ENCODE assay signal across 19 cellular contexts in the genomic region with DNA sequence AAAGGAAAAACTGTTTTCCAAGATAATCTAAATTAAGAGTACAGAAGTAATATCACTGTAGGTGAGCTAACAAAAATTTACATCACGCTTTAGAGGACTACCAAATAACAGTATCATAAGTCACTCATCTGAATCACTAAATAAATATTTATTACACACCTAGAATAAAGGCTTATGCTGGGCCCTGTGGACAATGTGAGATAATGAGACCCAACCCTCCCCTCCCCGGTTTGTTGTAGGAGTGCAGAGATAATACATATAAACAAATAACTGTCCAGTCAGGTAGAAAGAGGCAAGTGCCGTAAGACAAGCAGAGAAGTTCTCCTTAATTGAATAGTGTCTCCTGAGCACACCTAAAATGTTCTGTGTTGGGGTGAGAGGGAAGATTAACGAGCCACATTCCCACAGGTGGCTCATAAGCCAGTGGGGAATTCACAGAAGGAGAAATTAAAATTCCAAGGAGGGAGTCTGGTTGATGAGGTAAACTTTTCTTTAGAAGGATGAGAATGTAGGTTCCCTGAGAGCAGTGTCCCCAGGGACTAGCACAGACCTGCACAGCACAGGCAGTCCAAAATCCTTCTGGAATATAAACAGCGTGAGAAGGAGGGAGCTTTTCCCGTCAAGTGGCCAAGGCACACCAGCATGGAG.
DNase-seq lines count a peak whose midpoint lies in the region; ATAC-seq, FAIRE-seq and TF ChIP-seq lines count a peak whose summit lies in the region.
"Had no signal": no experiment of that assay in that cellular context is flagged by ENCODE, and none has a peak within 500 bp of the region (broad histone marks: within the 10 kb centered on the region; RNA-seq: fewer than 3 reads in every experiment).

No MANE protein-coding gene starts in this region.

- CTCF ChIA-PET in WTC11 (lab: Charles Lee): no interaction called here

- peak overlapping the region; percentile 94 for H3K4me2 ChIP-seq in keratinocyte (ENCODE audit: control insufficient read depth, extremely low read depth, insufficient read depth, low read depth, low read length)

- H3K36me3 Mint-ChIP-seq in WTC11: peaks cover 3% of the 10 kb centered on the region; the same call in 1 of the 2 replicates

- WGBS in right cardiac atrium: 88% methylated on average over 6 of the region's 6 CpGs

- peak in 1 of 2 donors; percentile 44 for ATAC-seq in right cardiac atrium
- ATAC-seq in Right ventricle myocardium superior (ENCODE audit: poor library complexity): no peak
- ATAC-seq in WTC11: no peak
- ATAC-seq in GM18502 (IDR thresholded peaks at IDR 0.05; ENCODE audit: poor library complexity, unreplicated experiment): no peak
- no peak for ATAC-seq in GM19397 (IDR thresholded peaks at IDR 0.05; ENCODE audit: unreplicated experiment)
- no peak for ATAC-seq in HG03196 (IDR thresholded peaks at IDR 0.05; ENCODE audit: unreplicated experiment)
- ATAC-seq: activated CD8-positive, alpha-beta T cell treated with anti-CD3 and anti-CD28 coated beads, Interleukin-2, amount 10 ng/mL, durations not matched to agents 7 days and 5 days had no signal

- no peak overlapping the region for H3K4me3 ChIP-seq in right cardiac atrium (ENCODE audit: low read length)
- H3K4me3 ChIP-seq in keratinocyte (ENCODE audit: control insufficient read depth in 2 of 3, extremely low read depth in 1 of 3, insufficient read depth in 2 of 3, low read depth in 1 of 3, low read length in 3 of 3): peak overlapping the region in 2 of 3 experiments; percentile 38 to 52
- H3K4me3 ChIP-seq in foreskin fibroblast (ENCODE audit: low read depth in 1 of 2, low read length in 2 of 2): no peak overlapping the region
- H3K4me3 ChIP-seq: ascending aorta had no signal

- peaks cover 10% of the 10 kb centered on the region; the same call in 1 of the 2 replicates for H3K9me3 Mint-ChIP-seq in WTC11
- H3K9me3 Mint-ChIP-seq: nephron progenitor cell had no signal

- H3K36me3 ChIP-seq in keratinocyte (ENCODE audit: control insufficient read depth in 2 of 2, extremely low read depth in 1 of 2, insufficient read depth in 2 of 2, low read length in 2 of 2): no peaks in the 10 kb centered on the region
- H3K36me3 ChIP-seq: ascending aorta had no signal

- no peak overlapping the region for H3K4me3 Mint-ChIP-seq in WTC11
- H3K4me3 Mint-ChIP-seq: activated CD8-positive, alpha-beta T cell treated with anti-CD3 and anti-CD28 coated beads, Interleukin-2, amount 10 ng/mL, durations not matched to agents 7 days and 5 days; nephron progenitor cell had no signal

- POLR2A ChIA-PET in WTC11 (lab: Charles Lee): no interaction called here

- intact Hi-C loops in right cardiac atrium (cut with DNase I): no loop called here
- intact Hi-C loops in Right ventricle myocardium superior (cut with DNase I): no loop called here

- H3K79me2 ChIP-seq in keratinocyte (ENCODE audit: control insufficient read depth, insufficient read depth, low read length): peaks cover 4% of the 10 kb centered on the region

- peaks cover 30% of the 10 kb centered on the region for H3K4me1 Mint-ChIP-seq in WTC11

- H4K20me1 ChIP-seq in keratinocyte (ENCODE audit: control insufficient read depth, extremely low read depth, insufficient read depth, low read length): no peaks in the 10 kb centered on the region

- peaks cover 9% of the 10 kb centered on the region for H3K4me1 ChIP-seq in right cardiac atrium (ENCODE audit: control insufficient read depth, insufficient read depth, low read length)
- peaks cover 58% of the 10 kb centered on the region for H3K4me1 ChIP-seq in keratinocyte (ENCODE audit: control insufficient read depth, extremely low read depth, insufficient read depth, low read length)

- TF ChIP-seq CTCF in WTC11 (IDR thresholded peaks at IDR 0.05) (no peak), keratinocyte (optimal IDR thresholded peaks at IDR 0.05 in 1 of 3, IDR thresholded peaks at IDR 0.05 in 1 of 3, conservative IDR thresholded peaks at IDR 0.05 in 1 of 3; ENCODE audit: extremely low read depth in 1 of 3, insufficient read depth in 2 of 3, low read length in 3 of 3) (no peak), foreskin fibroblast (IDR thresholded peaks at IDR 0.05; ENCODE audit: low read depth, low read length) (no peak)

- DNase-seq in right cardiac atrium (no peak), Right ventricle myocardium superior (no peak), WTC11 (ENCODE audit: low spot score) (no peak), keratinocyte (ENCODE audit: low read depth, low spot score) (no peak), foreskin fibroblast (no peak)
- DNase-seq: activated CD8-positive, alpha-beta T cell treated with anti-CD3 and anti-CD28 coated beads, Interleukin-2, amount 10 ng/mL, durations not matched to agents 7 days and 5 days; GF-D8; GOT3; Kasumi-1; NCI-H524; nephron progenitor cell; retina; SW 1271 had no signal

- no peaks in the 10 kb centered on the region for H3K27me3 Mint-ChIP-seq in WTC11 (ENCODE audit: low read depth)

- H3K9me1 ChIP-seq in keratinocyte (ENCODE audit: control insufficient read depth, extremely low read depth, insufficient read depth, low read length): no peaks in the 10 kb centered on the region

- FAIRE-seq in keratinocyte (lab: Jason Lieb, UNC): peak; percentile 82
- FAIRE-seq: colon, RCC 7860 had no signal

- H2AFZ ChIP-seq in keratinocyte (ENCODE audit: control insufficient read depth, low read length): peak overlapping the region; percentile 49

- dilution Hi-C loops in keratinocyte (cut with MboI; ENCODE audit: extremely low pct_ligation_motif_present, low sequenced_read_pairs): no loop called here

- no peaks in the 10 kb centered on the region for H3K9me3 ChIP-seq in right cardiac atrium (ENCODE audit: control insufficient read depth, low read length)
- no peaks in the 10 kb centered on the region for H3K9me3 ChIP-seq in keratinocyte (ENCODE audit: control insufficient read depth, low read depth, low read length)
- H3K9me3 ChIP-seq: ascending aorta had no signal

- H3K27ac ChIP-seq in right cardiac atrium (ENCODE audit: low read length) (peak overlapping the region; percentile 16), keratinocyte (ENCODE audit: control insufficient read depth, insufficient read depth, low read length) (peak overlapping the region; percentile 100)

- H3K27ac Mint-ChIP-seq in WTC11: peak overlapping the region; percentile 40
- H3K27ac Mint-ChIP-seq: activated CD8-positive, alpha-beta T cell treated with anti-CD3 and anti-CD28 coated beads, Interleukin-2, amount 10 ng/mL, durations not matched to agents 7 days and 5 days; nephron progenitor cell had no signal

- H3K27me3 ChIP-seq in right cardiac atrium (ENCODE audit: control insufficient read depth, insufficient read depth) (no peaks in the 10 kb centered on the region), keratinocyte (ENCODE audit: control insufficient read depth, extremely low read depth, insufficient read depth, low read length) (no peaks in the 10 kb centered on the region)
- H3K27me3 ChIP-seq: ascending aorta had no signal

- H3K9ac ChIP-seq in keratinocyte (ENCODE audit: control insufficient read depth, extremely low read depth, insufficient read depth, low read length): peak overlapping the region; percentile 89

TF ChIP-seq in WTC11, 78 proteins besides CTCF, POLR2A, EP300 and RAD21 (continues in another document):
- TF ChIP-seq, protein P1, sequence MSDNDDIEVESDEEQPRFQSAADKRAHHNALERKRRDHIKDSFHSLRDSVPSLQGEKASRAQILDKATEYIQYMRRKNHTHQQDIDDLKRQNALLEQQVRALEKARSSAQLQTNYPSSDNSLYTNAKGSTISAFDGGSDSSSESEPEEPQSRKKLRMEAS (CRISPR knock-in tag; IDR thresholded peaks at IDR 0.05): no peak
- TF ChIP-seq, protein P2, sequence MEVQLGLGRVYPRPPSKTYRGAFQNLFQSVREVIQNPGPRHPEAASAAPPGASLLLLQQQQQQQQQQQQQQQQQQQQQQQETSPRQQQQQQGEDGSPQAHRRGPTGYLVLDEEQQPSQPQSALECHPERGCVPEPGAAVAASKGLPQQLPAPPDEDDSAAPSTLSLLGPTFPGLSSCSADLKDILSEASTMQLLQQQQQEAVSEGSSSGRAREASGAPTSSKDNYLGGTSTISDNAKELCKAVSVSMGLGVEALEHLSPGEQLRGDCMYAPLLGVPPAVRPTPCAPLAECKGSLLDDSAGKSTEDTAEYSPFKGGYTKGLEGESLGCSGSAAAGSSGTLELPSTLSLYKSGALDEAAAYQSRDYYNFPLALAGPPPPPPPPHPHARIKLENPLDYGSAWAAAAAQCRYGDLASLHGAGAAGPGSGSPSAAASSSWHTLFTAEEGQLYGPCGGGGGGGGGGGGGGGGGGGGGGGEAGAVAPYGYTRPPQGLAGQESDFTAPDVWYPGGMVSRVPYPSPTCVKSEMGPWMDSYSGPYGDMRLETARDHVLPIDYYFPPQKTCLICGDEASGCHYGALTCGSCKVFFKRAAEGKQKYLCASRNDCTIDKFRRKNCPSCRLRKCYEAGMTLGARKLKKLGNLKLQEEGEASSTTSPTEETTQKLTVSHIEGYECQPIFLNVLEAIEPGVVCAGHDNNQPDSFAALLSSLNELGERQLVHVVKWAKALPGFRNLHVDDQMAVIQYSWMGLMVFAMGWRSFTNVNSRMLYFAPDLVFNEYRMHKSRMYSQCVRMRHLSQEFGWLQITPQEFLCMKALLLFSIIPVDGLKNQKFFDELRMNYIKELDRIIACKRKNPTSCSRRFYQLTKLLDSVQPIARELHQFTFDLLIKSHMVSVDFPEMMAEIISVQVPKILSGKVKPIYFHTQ (CRISPR knock-in tag; IDR thresholded peaks at IDR 0.05): no peak
- TF ChIP-seq, protein P3, sequence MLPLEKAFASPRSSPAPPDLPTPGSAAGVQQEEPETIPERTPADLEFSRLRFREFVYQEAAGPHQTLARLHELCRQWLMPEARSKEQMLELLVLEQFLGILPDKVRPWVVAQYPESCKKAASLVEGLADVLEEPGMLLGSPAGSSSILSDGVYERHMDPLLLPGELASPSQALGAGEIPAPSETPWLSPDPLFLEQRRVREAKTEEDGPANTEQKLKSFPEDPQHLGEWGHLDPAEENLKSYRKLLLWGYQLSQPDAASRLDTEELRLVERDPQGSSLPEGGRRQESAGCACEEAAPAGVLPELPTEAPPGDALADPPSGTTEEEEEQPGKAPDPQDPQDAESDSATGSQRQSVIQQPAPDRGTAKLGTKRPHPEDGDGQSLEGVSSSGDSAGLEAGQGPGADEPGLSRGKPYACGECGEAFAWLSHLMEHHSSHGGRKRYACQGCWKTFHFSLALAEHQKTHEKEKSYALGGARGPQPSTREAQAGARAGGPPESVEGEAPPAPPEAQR (CRISPR knock-in tag; IDR thresholded peaks at IDR 0.05): no peak
- TF ChIP-seq RORB (CRISPR knock-in tag; IDR thresholded peaks at IDR 0.05) (no peak), CREM (CRISPR knock-in tag; IDR thresholded peaks at IDR 0.05) (no peak)

Comparison
In these comparisons a context has a peak if more than half of its experiments do, and no peak if none do; other contexts are left out.
1. H3K4me3 ChIP-seq: peak in keratinocyte (2 of 3); none in right cardiac atrium (single experiment) and foreskin fibroblast (0 of 2).